In genomic region chr11:111878385-111878765, GRCh38 we compare ENCODE assay signal across 6 cellular contexts.
DNase-seq lines count a peak whose midpoint lies in the region; TF ChIP-seq lines count a peak whose summit lies in the region.

No MANE protein-coding gene starts in this region.

- H3K4me3 ChIP-seq in fibroblast of pulmonary artery (replicated peaks; ENCODE audit: low read depth, low read length), result peak overlapping the region; percentile 74

- peak overlapping the region; percentile 96 for H3K27ac ChIP-seq in substantia nigra (ENCODE audit: low read depth, low read length, poor library complexity, severe bottlenecking)

- no peak for TF ChIP-seq CTCF in fibroblast of pulmonary artery (IDR thresholded peaks at IDR 0.05; ENCODE audit: low read length, missing control alignments)

- DNase-seq in NOMO-1 (lab: John Stamatoyannopoulos, UW; ENCODE audit: unreplicated experiment in 2 of 2) (peak; percentile 37 to 58), NOMO-1 treated with DMSO at 0.1 percent for 48 hours (lab: John Stamatoyannopoulos, UW; ENCODE audit: unreplicated experiment) (no peak), NCI-H2107 treated with DMSO at 0.1 percent for 48 hours (lab: John Stamatoyannopoulos, UW; ENCODE audit: unreplicated experiment) (peak; percentile 44), fibroblast of pulmonary artery (ENCODE audit: low read depth) (peak; percentile 42), substantia nigra (lab: John Stamatoyannopoulos, UW) (no peak), GM19238 (ENCODE audit: insufficient read length, low spot score) (no peak)

Comparison
In these comparisons a context has a peak if more than half of its experiments do, and no peak if none do; other contexts are left out.
1. DNase-seq: peak in NOMO-1 (2 of 2), NCI-H2107 treated with DMSO at 0.1 percent for 48 hours (single experiment) and fibroblast of pulmonary artery (single experiment); none in NOMO-1 treated with DMSO at 0.1 percent for 48 hours (single experiment), substantia nigra (0 of 49) and GM19238 (single experiment).